18 cellular contexts compared by ENCODE assay signal in genomic region chr18:58536187-58536516, GRCh38.
DNase-seq lines count a peak whose midpoint lies in the region; ATAC-seq and TF ChIP-seq lines count a peak whose summit lies in the region.
"Had no signal": no experiment of that assay in that cellular context is flagged by ENCODE, and none has a peak within 500 bp of the region (broad histone marks: within the 10 kb centered on the region; RNA-seq: fewer than 3 reads in every experiment).

No MANE protein-coding gene starts in this region.

- H3K9me3 ChIP-seq in DOHH2 (ENCODE audit: control insufficient read depth, insufficient read depth, low read length) = no peaks in the 10 kb centered on the region
- no peaks in the 10 kb centered on the region for H3K9me3 ChIP-seq in OCI-LY7 (ENCODE audit: low read length)
- H3K9me3 ChIP-seq: breast epithelium, thoracic aorta had no signal

- TF ChIP-seq POLR2A in GM19193 (IDR thresholded peaks at IDR 0.05; ENCODE audit: extremely low read depth, insufficient read depth, insufficient read length) = peak; percentile 1

- CTCF ChIA-PET in OCI-LY7 (lab: Charles Lee; ENCODE audit: unreplicated experiment) = no interaction called here

- peaks cover 54% of the 10 kb centered on the region for H3K27me3 ChIP-seq in DOHH2 (ENCODE audit: control insufficient read depth, low read length)
- H3K27me3 ChIP-seq: breast epithelium had no signal

- intact Hi-C loops in OCI-LY7 (cut with micrococcal nuclease; ENCODE audit: unreplicated experiment) = no loop called here

- DNase-seq in OCI-LY7 (ENCODE audit: low spot score) = no peak
- no peak for DNase-seq in NCI-H510A (lab: John Stamatoyannopoulos, UW)
- DNase-seq in activated gamma-delta T cell (lab: John Stamatoyannopoulos, UW) = no peak
- DNase-seq: activated CD4-positive, alpha-beta T cell treated with anti-CD3 and anti-CD28 coated beads, Interleukin-2, amount 50 U/mL, for 1 hour; activated T-cell treated with anti-CD3 and anti-CD28 coated beads, Interleukin-2, amount 50 U/mL, for 1 hour; DMS 273 treated with DMSO at 0.1 percent for 48 hours; glutamatergic neuron; GM23248; left ventricle myocardium superior; NCI-H1436; NCI-H2227 treated with DMSO at 0.1 percent for 48 hours; stimulated activated CD4-positive, alpha-beta T cell treated with anti-CD3 and anti-CD28 coated beads, Interleukin-4, amount 100 ng/mL, for 1 hour had no signal

- no peak overlapping the region for H3K4me3 Mint-ChIP-seq in nephron

- H3K36me3 ChIP-seq in DOHH2 (ENCODE audit: control insufficient read depth, low read length) (no peaks in the 10 kb centered on the region), OCI-LY7 (ENCODE audit: insufficient read depth, low read length) (no peaks in the 10 kb centered on the region)
- H3K36me3 ChIP-seq: breast epithelium, thoracic aorta had no signal

- H2AFZ ChIP-seq in OCI-LY7 (ENCODE audit: low read length) = no peak overlapping the region
- H2AFZ ChIP-seq: GM23248 had no signal

- peak overlapping the region; percentile 47 for H3K4me2 ChIP-seq in DOHH2 (ENCODE audit: low read length)
- H3K4me2 ChIP-seq in OCI-LY7 (ENCODE audit: low read length) = peak overlapping the region; percentile 52

- no peak for ATAC-seq in GM21360 (IDR thresholded peaks at IDR 0.05; ENCODE audit: unreplicated experiment)
- ATAC-seq: left ventricle myocardium superior had no signal

- no peaks in the 10 kb centered on the region for H3K27me3 Mint-ChIP-seq in nephron (ENCODE audit: low read depth)

- POLR2A ChIA-PET in OCI-LY7 (lab: Charles Lee) = no interaction called here

- BruUV-seq in OCI-LY7 (replicated peaks; lab: Mats Ljungman, UMichigan) = no TSS peak

- H3K9me3 Mint-ChIP-seq in nephron = no peaks in the 10 kb centered on the region

- H3K4me1 ChIP-seq in DOHH2 (ENCODE audit: control insufficient read depth, low read length) (peaks cover 23% of the 10 kb centered on the region), OCI-LY7 (ENCODE audit: insufficient read depth, low read length, poor library complexity, severe bottlenecking) (peaks cover 26% of the 10 kb centered on the region)
- H3K4me1 ChIP-seq: breast epithelium had no signal

- H3K79me2 ChIP-seq in DOHH2 (ENCODE audit: control insufficient read depth, low read length) = no peaks in the 10 kb centered on the region
- H3K79me2 ChIP-seq in OCI-LY7 (ENCODE audit: insufficient read depth, low read depth, low read length) = no peaks in the 10 kb centered on the region

- peaks cover 6% of the 10 kb centered on the region; the same call in 1 of the 2 replicates for H4K20me1 ChIP-seq in DOHH2 (ENCODE audit: control insufficient read depth, insufficient read depth, low read depth, low read length)
- no peaks in the 10 kb centered on the region for H4K20me1 ChIP-seq in OCI-LY7 (ENCODE audit: insufficient read depth, low read length)

- no peak for TF ChIP-seq CTCF in DOHH2 (IDR thresholded peaks at IDR 0.05; ENCODE audit: low read depth, low read length, poor library complexity, severe bottlenecking)
- TF ChIP-seq CTCF in OCI-LY7 (conservative IDR thresholded peaks at IDR 0.05; ENCODE audit: low read length) = no peak
- TF ChIP-seq CTCF in nephron (IDR thresholded peaks at IDR 0.05; ENCODE audit: unreplicated experiment in 3 of 3) = no peak

- H3F3A ChIP-seq in DOHH2 (ENCODE audit: control insufficient read depth, insufficient read depth) = no peaks in the 10 kb centered on the region

- H3K27ac Mint-ChIP-seq in nephron = peak overlapping the region; percentile 32 to 67 (median 59)

- H3K36me3 Mint-ChIP-seq in nephron (ENCODE audit: low read depth) = no peaks in the 10 kb centered on the region

- no peaks in the 10 kb centered on the region for H3K9me2 ChIP-seq in DOHH2 (replicated peaks; ENCODE audit: control insufficient read depth, low read length)
- H3K9me2 ChIP-seq in OCI-LY7 (ENCODE audit: insufficient read depth, low read length) = no peaks in the 10 kb centered on the region

- H3K27ac ChIP-seq in DOHH2 (ENCODE audit: low read depth, low read length) (no peak overlapping the region), OCI-LY7 (ENCODE audit: low read depth, low read length, poor library complexity, severe bottlenecking) (no peak overlapping the region)
- H3K27ac ChIP-seq: breast epithelium, GM23248, thoracic aorta had no signal

- peaks cover 46% of the 10 kb centered on the region for H3K4me1 Mint-ChIP-seq in nephron

- H3K4me3 ChIP-seq in DOHH2 (ENCODE audit: low read length) (no peak overlapping the region; the same call in 1 of the 2 replicates), OCI-LY7 (ENCODE audit: low read depth, low read length, poor library complexity, severe bottlenecking) (no peak overlapping the region)
- H3K4me3 ChIP-seq: breast epithelium, GM23248, thoracic aorta had no signal
